In the genomic region with DNA sequence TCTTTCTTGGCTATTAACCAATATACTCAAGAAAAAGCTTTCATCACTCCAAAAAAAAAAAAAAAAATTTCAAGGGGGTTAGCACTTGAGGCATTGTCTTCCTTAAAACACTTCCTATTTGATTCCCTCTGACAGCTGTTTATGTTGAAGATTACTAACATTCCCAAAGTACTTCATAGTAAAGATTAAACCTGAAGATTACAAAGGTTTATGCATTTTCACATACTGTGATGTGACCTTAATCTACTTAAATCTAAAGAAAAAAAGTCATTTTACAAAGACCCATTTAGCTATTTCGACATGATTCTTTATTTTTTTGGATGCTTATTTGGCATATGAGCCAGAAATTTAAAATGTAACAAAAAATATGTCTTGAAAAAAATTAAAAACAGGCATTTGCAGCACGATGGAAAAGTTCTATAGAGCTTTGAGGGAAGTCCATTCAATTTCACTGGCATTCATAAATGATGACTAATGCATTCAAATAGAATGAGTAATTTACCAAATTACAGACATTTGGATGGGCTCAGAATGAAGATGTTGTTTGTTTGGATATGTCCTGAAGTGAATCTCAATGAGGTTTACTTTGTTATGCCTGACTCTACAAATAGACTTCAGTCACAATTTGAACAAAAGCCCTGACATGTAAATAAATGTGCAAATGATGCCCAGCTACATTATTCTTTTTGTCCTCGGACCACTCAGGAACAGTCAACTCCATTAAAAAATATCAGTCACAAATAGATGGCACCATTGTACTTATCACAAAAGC, we compare ENCODE assay signal across 12 cellular contexts.
DNase-seq lines count a peak whose midpoint lies in the region; ATAC-seq and TF ChIP-seq lines count a peak whose summit lies in the region.
"Had no signal": no experiment of that assay in that cellular context is flagged by ENCODE, and none has a peak within 500 bp of the region (broad histone marks: within the 10 kb centered on the region; RNA-seq: fewer than 3 reads in every experiment).

No MANE protein-coding gene starts in this region.

- H3K27me3 ChIP-seq in IMR-90 (ENCODE audit: control insufficient read depth, insufficient read depth, low read length), result no peaks in the 10 kb centered on the region
- H3K27me3 ChIP-seq in esophagus muscularis mucosa, result no peaks in the 10 kb centered on the region

- peak overlapping the region; percentile 94 for H4K91ac ChIP-seq in IMR-90 (ENCODE audit: insufficient read depth, low read depth, low read length)

- WGBS in IMR-90 (ENCODE audit: extremely low coverage in 2 of 2, insufficient read length in 1 of 2), 2 experiments, result 45% methylated on average over 1 of the region's 3 CpGs; no CpG with 5 or more reads in 1 of the 2 experiments
- WGBS in esophagus muscularis mucosa, result 71% methylated on average over 3 of the region's 3 CpGs

- H3K23ac ChIP-seq in IMR-90 (ENCODE audit: low read depth, low read length), result peak overlapping the region; percentile 66; the same call in 1 of the 2 replicates

- POLR2A ChIA-PET in AG04449 (lab: Yijun Ruan, JAX) (interaction anchor here (0.8 to 1.3 kb wide), 2 partner anchors 60 to 676 kb away, joined by 3 to 9 read pairs; no protein-coding TSS in a partner anchor), IMR-90 (lab: Charles Lee; ENCODE audit: unreplicated experiment) (no interaction called here)

- no peak overlapping the region for H2AK9ac ChIP-seq in IMR-90 (replicated peaks; ENCODE audit: low read depth, low read length, poor library complexity)

- H3K36me3 ChIP-seq in IMR-90 (ENCODE audit: control insufficient read depth, insufficient read depth, low read length) (no peaks in the 10 kb centered on the region), esophagus muscularis mucosa (no peaks in the 10 kb centered on the region)
- H3K36me3 ChIP-seq: prostate gland had no signal

- no TSS peak for BruUV-seq in IMR-90 (replicated peaks; lab: Mats Ljungman, UMichigan)

- H3K4me2 ChIP-seq in IMR-90 (ENCODE audit: low read depth, low read length), result peak overlapping the region; percentile 61; the same call in 1 of the 2 replicates

- TF ChIP-seq EP300 in esophagus muscularis mucosa (IDR thresholded peaks at IDR 0.05), result no peak

- peak overlapping the region; percentile 94 for H4K5ac ChIP-seq in IMR-90 (ENCODE audit: low read depth, low read length)

- H3K27ac ChIP-seq in IMR-90 (ENCODE audit: insufficient read depth, low read length) (no peak overlapping the region; the same call in 1 of the 2 replicates), esophagus muscularis mucosa (replicated peaks in 1 of 4) (no peak overlapping the region)
- H3K27ac ChIP-seq: epithelial cell of prostate, prostate gland had no signal

- H3K56ac ChIP-seq in IMR-90 (ENCODE audit: extremely low read depth, insufficient read depth, low read length), result 0 out of 2 replicates have a peak overlapping the region, but pooled peaks have one; percentile 44

- TF ChIP-seq RAD21 in IMR-90 (IDR thresholded peaks at IDR 0.05; ENCODE audit: low read length), result no peak

- no peak for TF ChIP-seq CTCF in AG04449 (IDR thresholded peaks at IDR 0.05; ENCODE audit: insufficient read depth, low read length, missing control alignments)
- TF ChIP-seq CTCF in IMR-90 (conservative IDR thresholded peaks at IDR 0.05; ENCODE audit: low read depth, low read length), result no peak
- no peak for TF ChIP-seq CTCF in esophagus muscularis mucosa (IDR thresholded peaks at IDR 0.05)

- intact Hi-C loops in IMR-90 (cut with micrococcal nuclease), result loop anchor here (5.0 kb wide), 2 partner anchors 195 to 400 kb away; no protein-coding TSS in a partner anchor
- intact Hi-C loops in esophagus muscularis mucosa (cut with DNase I), result no loop called here

- DNase-seq in AG04449 (ENCODE audit: low read depth, low spot score) (peak; percentile 53), IMR-90 (peak; percentile 83), RPMI7951 (ENCODE audit: low read depth) (peak; percentile 89), foreskin melanocyte (peak; percentile 95), esophagus muscularis mucosa (ENCODE audit: extremely low spot score) (no peak)
- DNase-seq: CD4-positive, CD25-positive, alpha-beta regulatory T cell; Right ventricle myocardium superior had no signal

- H2BK5ac ChIP-seq in IMR-90 (ENCODE audit: low read depth, low read length, poor library complexity, severe bottlenecking), result peak overlapping the region; percentile 83

- TF ChIP-seq POLR2A in IMR-90 (IDR thresholded peaks at IDR 0.05; ENCODE audit: low read depth, low read length) (no peak), esophagus muscularis mucosa (IDR thresholded peaks at IDR 0.05; ENCODE audit: low read depth) (no peak)

- H3K14ac ChIP-seq in IMR-90 (replicated peaks; ENCODE audit: low read depth, low read length), result no peak overlapping the region; the same call in 1 of the 2 replicates

- H2BK20ac ChIP-seq in IMR-90 (ENCODE audit: low read depth, low read length), result peak overlapping the region; percentile 77

- in situ Hi-C loops in IMR-90 (cut with MboI; ENCODE audit: low sequenced_read_pairs), result no loop called here

- ATAC-seq in IMR-90 (ENCODE audit: low read depth), result peak; percentile 47
- ATAC-seq in GM19397 (IDR thresholded peaks at IDR 0.05; ENCODE audit: unreplicated experiment), result no peak
- ATAC-seq in GM18519 (IDR thresholded peaks at IDR 0.05; ENCODE audit: low FRiP score, unreplicated experiment), result no peak
- no peak for ATAC-seq in HG03565 (IDR thresholded peaks at IDR 0.05; ENCODE audit: unreplicated experiment)

- H3K79me1 ChIP-seq in IMR-90 (ENCODE audit: low read depth in 1 of 2, low read length in 2 of 2), result no peaks in the 10 kb centered on the region

- dilution Hi-C loops in IMR-90 (cut with HindIII; ENCODE audit: low sequenced_read_pairs, unreplicated experiment), result no loop called here

- H3K9ac ChIP-seq in IMR-90 (ENCODE audit: low read depth, low read length), result no peak overlapping the region

- H3K4me3 ChIP-seq in AG04449 (ENCODE audit: low read depth, low read length), result no peak overlapping the region
- no peak overlapping the region for H3K4me3 ChIP-seq in IMR-90 (ENCODE audit: insufficient read depth, low read depth, low read length)
- H3K4me3 ChIP-seq in esophagus muscularis mucosa, result no peak overlapping the region
- H3K4me3 ChIP-seq: prostate gland had no signal

- H3K9me3 ChIP-seq in IMR-90 (ENCODE audit: control insufficient read depth, insufficient read depth, low read length) (no peaks in the 10 kb centered on the region), esophagus muscularis mucosa (no peaks in the 10 kb centered on the region)
- H3K9me3 ChIP-seq: prostate gland had no signal

- H2AFZ ChIP-seq in IMR-90 (replicated peaks; ENCODE audit: low read length, poor library complexity), result no peak overlapping the region

- H3K9me1 ChIP-seq in IMR-90 (ENCODE audit: insufficient read depth, low read length), result peaks cover 13% of the 10 kb centered on the region

- H3K18ac ChIP-seq in IMR-90 (ENCODE audit: low read depth, low read length), result peak overlapping the region; percentile 97

- H3K4me1 ChIP-seq in IMR-90 (ENCODE audit: control insufficient read depth, insufficient read depth, low read length) (peaks cover 13% of the 10 kb centered on the region), esophagus muscularis mucosa (peaks cover 6 to 29% (median 11%) of the 10 kb centered on the region in 4 donors)
- H3K4me1 ChIP-seq: prostate gland had no signal

- peak overlapping the region; percentile 96; the same call in 2 of the 3 replicates for H2BK15ac ChIP-seq in IMR-90 (ENCODE audit: low read depth, low read length)

- no peak overlapping the region for H2AK5ac ChIP-seq in IMR-90 (ENCODE audit: low read depth, low read length)

- H4K8ac ChIP-seq in IMR-90 (ENCODE audit: low read depth in 2 of 2, low read length in 2 of 2), result peak overlapping the region; percentile 42 to 96; a peak in 3 of 4 replicates

- CTCF ChIA-PET in AG04449 (lab: Yijun Ruan, JAX), result interaction anchor here (0.7 to 1.5 kb wide), 6 partner anchors 14 to 727 kb away, joined by 3 to 6 read pairs (median 4); no protein-coding TSS in a partner anchor
- CTCF ChIA-PET in IMR-90 (lab: Yijun Ruan, JAX), result interaction anchor here (0.9 kb wide), 1 partner anchor 389 kb away, joined by 3 read pairs; no protein-coding TSS in a partner anchor

- H2BK120ac ChIP-seq in IMR-90 (ENCODE audit: low read depth, low read length), result peak overlapping the region; percentile 77

- no peaks in the 10 kb centered on the region for H4K20me1 ChIP-seq in IMR-90 (ENCODE audit: insufficient read depth, low read length)

- H3K4ac ChIP-seq in IMR-90 (ENCODE audit: low read depth, low read length), result peak overlapping the region; percentile 85; the same call in 1 of the 2 replicates

TF ChIP-seq in IMR-90, 13 proteins besides CTCF, POLR2A, EP300 and RAD21:
- TF ChIP-seq MAFK (IDR thresholded peaks at IDR 0.05; ENCODE audit: low read depth, low read length) (peak; percentile 48), FOS (IDR thresholded peaks at IDR 0.05; ENCODE audit: low read depth, low read length) (peak; percentile 80), BHLHE40 (IDR thresholded peaks at IDR 0.05; ENCODE audit: low read depth, low read length) (no peak)
